10 cellular contexts compared by ENCODE assay signal in the genomic region with DNA sequence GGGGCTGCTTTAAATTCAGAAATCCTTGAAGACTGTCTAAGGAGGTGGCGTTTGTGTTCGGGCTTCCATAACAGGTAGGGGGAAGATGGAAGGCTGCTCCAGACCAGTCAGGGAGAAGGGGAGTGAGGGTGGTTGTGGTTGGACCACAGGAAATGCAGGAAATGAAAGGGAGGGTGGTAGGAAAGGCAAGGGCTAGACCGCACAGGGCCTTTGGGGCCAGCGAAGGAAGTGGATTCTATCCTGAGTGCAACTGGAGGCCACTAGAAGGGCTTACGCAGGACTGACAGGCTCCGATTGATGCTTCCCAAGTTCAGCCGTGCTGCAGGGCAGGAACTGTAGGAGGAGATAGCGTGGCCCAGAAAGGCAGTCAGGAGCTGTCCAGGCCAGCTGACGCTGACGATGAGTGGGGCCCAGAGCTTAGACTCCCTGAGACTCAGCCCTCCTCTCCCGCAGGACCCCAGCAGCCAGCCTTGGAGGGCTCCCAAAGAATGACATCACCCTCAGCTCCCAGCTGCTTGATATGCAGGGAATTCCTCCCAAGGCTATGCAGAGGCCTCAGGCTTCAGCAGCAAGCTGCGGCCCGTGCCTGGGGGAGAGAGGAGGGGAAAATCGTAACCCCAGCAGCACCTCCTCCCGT. TPM values are rescaled to one million over a fixed set of nuclear protein-coding genes. Genes with fewer than 3 reads are reported as not detected.
DNase-seq lines count a peak whose midpoint lies in the region; FAIRE-seq and TF ChIP-seq lines count a peak whose summit lies in the region.
"Had no signal": no experiment of that assay in that cellular context is flagged by ENCODE, and none has a peak within 500 bp of the region (broad histone marks: within the 10 kb centered on the region; RNA-seq: fewer than 3 reads in every experiment).

No MANE protein-coding gene starts in this region.

- H3K27ac ChIP-seq in HEK293 (ENCODE audit: extremely low read depth, low read depth, low read length) (no peak overlapping the region), small intestine (ENCODE audit: low read depth in 1 of 2, low read length in 1 of 2) (peak overlapping the region in 1 of 2 donors; percentile 42)

- no peak for TF ChIP-seq CTCF in HEK293 (tag by site-specific recombination; IDR thresholded peaks at IDR 0.05)
- no peak for TF ChIP-seq CTCF in astrocyte of the spinal cord (IDR thresholded peaks at IDR 0.05; ENCODE audit: low read depth, low read length)
- TF ChIP-seq CTCF in GM13977 (IDR thresholded peaks at IDR 0.05; ENCODE audit: extremely low read depth, insufficient read depth, missing control alignments) = no peak

- H3K27me3 ChIP-seq in small intestine (ENCODE audit: control insufficient read depth in 2 of 2, insufficient read depth in 2 of 2, low read length in 2 of 2) = no peaks in the 10 kb centered on the region

- in situ Hi-C loops in astrocyte of the spinal cord (cut with HindIII; ENCODE audit: low sequenced_read_pairs) (no loop called here), GM13977 (cut with MboI; ENCODE audit: low pct_unique_long_range_greater_than_20kb, low sequenced_read_pairs, unreplicated experiment) (no loop called here)

- H3K36me3 ChIP-seq in HEK293 (ENCODE audit: control insufficient read depth in 2 of 2, insufficient read depth in 1 of 2, low read length in 2 of 2) = no peaks in the 10 kb centered on the region
- H3K36me3 ChIP-seq in small intestine (ENCODE audit: control insufficient read depth in 2 of 2, insufficient read depth in 2 of 2, low read length in 2 of 2) = no peaks in the 10 kb centered on the region

- no peak for FAIRE-seq in small intestine (lab: Jason Lieb, UNC)
- FAIRE-seq: islet of Langerhans, TTC549 had no signal

- WGBS in small intestine, 3 donors = 28 to 46% (median 37%) methylated on average over 15 of the region's 15 CpGs

- CTCF ChIA-PET in HEK293 (lab: Yijun Ruan, JAX) = interaction anchor here (0.7 to 1.9 kb wide), 2 partner anchors 10 to 81 kb away, joined by 3 to 4 read pairs; no protein-coding TSS in a partner anchor

- POLR2A ChIA-PET in HEK293 (lab: Yijun Ruan, JAX) = no interaction called here

- H3K9me3 ChIP-seq in HEK293 (ENCODE audit: control insufficient read depth, insufficient read depth, low read depth, low read length) (no peaks in the 10 kb centered on the region), small intestine (ENCODE audit: control insufficient read depth, low read depth) (no peaks in the 10 kb centered on the region)

- H3K4me3 ChIP-seq in HEK293 (ENCODE audit: low read depth, low read length) = no peak overlapping the region
- H3K4me3 ChIP-seq in astrocyte of the spinal cord (ENCODE audit: low read depth, low read length) = no peak overlapping the region
- no peak overlapping the region for H3K4me3 ChIP-seq in small intestine (ENCODE audit: low read depth in 1 of 2, low read length in 2 of 2)

- H3K4me1 ChIP-seq in HEK293 (ENCODE audit: control insufficient read depth, insufficient read depth, low read length) = no peaks in the 10 kb centered on the region
- no peaks in the 10 kb centered on the region for H3K4me1 ChIP-seq in small intestine (ENCODE audit: control insufficient read depth in 2 of 2, insufficient read depth in 1 of 2, low read depth in 1 of 2, low read length in 1 of 2)

- peak; percentile 91 for DNase-seq in astrocyte of the spinal cord (ENCODE audit: low read depth, low spot score)
- peak; percentile 9 for DNase-seq in iPS DF 19.7 (ENCODE audit: low read depth, low spot score)
- peak; percentile 5 for DNase-seq in small intestine
- no peak for DNase-seq in activated naive CD4-positive, alpha-beta T cell treated with Interleukin-2 at 50 U/mL for 16 hours
- DNase-seq in NCI-H748 treated with DMSO at 0.1 percent for 48 hours (lab: John Stamatoyannopoulos, UW) = no peak
- DNase-seq in GM13977 (ENCODE audit: low spot score) = no peak
- no peak for DNase-seq in NCI-H69 (lab: John Stamatoyannopoulos, UW)

TF ChIP-seq in HEK293, 187 proteins besides CTCF, POLR2A, EP300 and RAD21:
- TF ChIP-seq, protein P1, sequence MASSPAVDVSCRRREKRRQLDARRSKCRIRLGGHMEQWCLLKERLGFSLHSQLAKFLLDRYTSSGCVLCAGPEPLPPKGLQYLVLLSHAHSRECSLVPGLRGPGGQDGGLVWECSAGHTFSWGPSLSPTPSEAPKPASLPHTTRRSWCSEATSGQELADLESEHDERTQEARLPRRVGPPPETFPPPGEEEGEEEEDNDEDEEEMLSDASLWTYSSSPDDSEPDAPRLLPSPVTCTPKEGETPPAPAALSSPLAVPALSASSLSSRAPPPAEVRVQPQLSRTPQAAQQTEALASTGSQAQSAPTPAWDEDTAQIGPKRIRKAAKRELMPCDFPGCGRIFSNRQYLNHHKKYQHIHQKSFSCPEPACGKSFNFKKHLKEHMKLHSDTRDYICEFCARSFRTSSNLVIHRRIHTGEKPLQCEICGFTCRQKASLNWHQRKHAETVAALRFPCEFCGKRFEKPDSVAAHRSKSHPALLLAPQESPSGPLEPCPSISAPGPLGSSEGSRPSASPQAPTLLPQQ (tag by site-specific recombination; IDR thresholded peaks at IDR 0.05) = peak; percentile 98
- TF ChIP-seq ZNF335 (tag by site-specific recombination; conservative IDR thresholded peaks at IDR 0.05) = peak; percentile 71
- TF ChIP-seq HOXA7 (CRISPR knock-in tag; IDR thresholded peaks at IDR 0.05; ENCODE audit: borderline replicate concordance) = no peak
- no peak for TF ChIP-seq ZNF350 (tag by site-specific recombination; IDR thresholded peaks at IDR 0.05)
- TF ChIP-seq ZFP69B (tag by site-specific recombination; IDR thresholded peaks at IDR 0.05) = peak; percentile 88
- peak; percentile 72 for TF ChIP-seq GLIS1 (tag by site-specific recombination; IDR thresholded peaks at IDR 0.05)
- peak; percentile 39; the same call in 1 of the 2 replicates for TF ChIP-seq GLIS2 (tag by site-specific recombination; IDR thresholded peaks at IDR 0.05)
- TF ChIP-seq FEZF1 (tag by site-specific recombination; IDR thresholded peaks at IDR 0.05) = no peak
- TF ChIP-seq, protein P2, sequence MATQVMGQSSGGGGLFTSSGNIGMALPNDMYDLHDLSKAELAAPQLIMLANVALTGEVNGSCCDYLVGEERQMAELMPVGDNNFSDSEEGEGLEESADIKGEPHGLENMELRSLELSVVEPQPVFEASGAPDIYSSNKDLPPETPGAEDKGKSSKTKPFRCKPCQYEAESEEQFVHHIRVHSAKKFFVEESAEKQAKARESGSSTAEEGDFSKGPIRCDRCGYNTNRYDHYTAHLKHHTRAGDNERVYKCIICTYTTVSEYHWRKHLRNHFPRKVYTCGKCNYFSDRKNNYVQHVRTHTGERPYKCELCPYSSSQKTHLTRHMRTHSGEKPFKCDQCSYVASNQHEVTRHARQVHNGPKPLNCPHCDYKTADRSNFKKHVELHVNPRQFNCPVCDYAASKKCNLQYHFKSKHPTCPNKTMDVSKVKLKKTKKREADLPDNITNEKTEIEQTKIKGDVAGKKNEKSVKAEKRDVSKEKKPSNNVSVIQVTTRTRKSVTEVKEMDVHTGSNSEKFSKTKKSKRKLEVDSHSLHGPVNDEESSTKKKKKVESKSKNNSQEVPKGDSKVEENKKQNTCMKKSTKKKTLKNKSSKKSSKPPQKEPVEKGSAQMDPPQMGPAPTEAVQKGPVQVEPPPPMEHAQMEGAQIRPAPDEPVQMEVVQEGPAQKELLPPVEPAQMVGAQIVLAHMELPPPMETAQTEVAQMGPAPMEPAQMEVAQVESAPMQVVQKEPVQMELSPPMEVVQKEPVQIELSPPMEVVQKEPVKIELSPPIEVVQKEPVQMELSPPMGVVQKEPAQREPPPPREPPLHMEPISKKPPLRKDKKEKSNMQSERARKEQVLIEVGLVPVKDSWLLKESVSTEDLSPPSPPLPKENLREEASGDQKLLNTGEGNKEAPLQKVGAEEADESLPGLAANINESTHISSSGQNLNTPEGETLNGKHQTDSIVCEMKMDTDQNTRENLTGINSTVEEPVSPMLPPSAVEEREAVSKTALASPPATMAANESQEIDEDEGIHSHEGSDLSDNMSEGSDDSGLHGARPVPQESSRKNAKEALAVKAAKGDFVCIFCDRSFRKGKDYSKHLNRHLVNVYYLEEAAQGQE (tag by site-specific recombination; IDR thresholded peaks at IDR 0.05) = peak; percentile 92
- no peak for TF ChIP-seq ZNF10 (tag by site-specific recombination; IDR thresholded peaks at IDR 0.05)
- TF ChIP-seq ZIC2 (tag by site-specific recombination; IDR thresholded peaks at IDR 0.05) = peak; percentile 57; the same call in 1 of the 2 replicates
- TF ChIP-seq, protein P3, sequence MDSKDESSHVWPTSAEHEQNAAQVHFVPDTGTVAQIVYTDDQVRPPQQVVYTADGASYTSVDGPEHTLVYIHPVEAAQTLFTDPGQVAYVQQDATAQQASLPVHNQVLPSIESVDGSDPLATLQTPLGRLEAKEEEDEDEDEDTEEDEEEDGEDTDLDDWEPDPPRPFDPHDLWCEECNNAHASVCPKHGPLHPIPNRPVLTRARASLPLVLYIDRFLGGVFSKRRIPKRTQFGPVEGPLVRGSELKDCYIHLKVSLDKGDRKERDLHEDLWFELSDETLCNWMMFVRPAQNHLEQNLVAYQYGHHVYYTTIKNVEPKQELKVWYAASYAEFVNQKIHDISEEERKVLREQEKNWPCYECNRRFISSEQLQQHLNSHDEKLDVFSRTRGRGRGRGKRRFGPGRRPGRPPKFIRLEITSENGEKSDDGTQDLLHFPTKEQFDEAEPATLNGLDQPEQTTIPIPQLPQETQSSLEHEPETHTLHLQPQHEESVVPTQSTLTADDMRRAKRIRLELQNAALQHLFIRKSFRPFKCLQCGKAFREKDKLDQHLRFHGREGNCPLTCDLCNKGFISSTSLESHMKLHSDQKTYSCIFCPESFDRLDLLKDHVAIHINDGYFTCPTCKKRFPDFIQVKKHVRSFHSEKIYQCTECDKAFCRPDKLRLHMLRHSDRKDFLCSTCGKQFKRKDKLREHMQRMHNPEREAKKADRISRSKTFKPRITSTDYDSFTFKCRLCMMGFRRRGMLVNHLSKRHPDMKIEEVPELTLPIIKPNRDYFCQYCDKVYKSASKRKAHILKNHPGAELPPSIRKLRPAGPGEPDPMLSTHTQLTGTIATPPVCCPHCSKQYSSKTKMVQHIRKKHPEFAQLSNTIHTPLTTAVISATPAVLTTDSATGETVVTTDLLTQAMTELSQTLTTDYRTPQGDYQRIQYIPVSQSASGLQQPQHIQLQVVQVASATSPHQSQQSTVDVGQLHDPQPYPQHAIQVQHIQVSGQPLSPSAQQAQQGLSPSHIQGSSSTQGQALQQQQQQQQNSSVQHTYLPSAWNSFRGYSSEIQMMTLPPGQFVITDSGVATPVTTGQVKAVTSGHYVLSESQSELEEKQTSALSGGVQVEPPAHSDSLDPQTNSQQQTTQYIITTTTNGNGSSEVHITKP (tag by site-specific recombination; IDR thresholded peaks at IDR 0.05) = peak; percentile 17; the same call in 1 of the 2 replicates
- TF ChIP-seq YY2 (tag by site-specific recombination; IDR thresholded peaks at IDR 0.05) = no peak
- no peak for TF ChIP-seq ZEB2 (tag by site-specific recombination; IDR thresholded peaks at IDR 0.05)

RNA-seq across cellular contexts. Expression of a gene that starts 48.8 kb away (rescaled TPM):
- under 1 TPM in 1 of 3 donors, not detected in 2; 0.21 TPM for polyA plus RNA-seq in small intestine

Comparison
In these comparisons a context has a peak if more than half of its experiments do, and no peak if none do; other contexts are left out.
1. DNase-seq: peak in astrocyte of the spinal cord (single experiment), iPS DF 19.7 (single experiment) and small intestine (single experiment); none in activated naive CD4-positive, alpha-beta T cell treated with Interleukin-2 at 50 U/mL for 16 hours (single experiment), NCI-H748 treated with DMSO at 0.1 percent for 48 hours (single experiment), GM13977 (single experiment) and NCI-H69 (single experiment).